In the genomic region with DNA sequence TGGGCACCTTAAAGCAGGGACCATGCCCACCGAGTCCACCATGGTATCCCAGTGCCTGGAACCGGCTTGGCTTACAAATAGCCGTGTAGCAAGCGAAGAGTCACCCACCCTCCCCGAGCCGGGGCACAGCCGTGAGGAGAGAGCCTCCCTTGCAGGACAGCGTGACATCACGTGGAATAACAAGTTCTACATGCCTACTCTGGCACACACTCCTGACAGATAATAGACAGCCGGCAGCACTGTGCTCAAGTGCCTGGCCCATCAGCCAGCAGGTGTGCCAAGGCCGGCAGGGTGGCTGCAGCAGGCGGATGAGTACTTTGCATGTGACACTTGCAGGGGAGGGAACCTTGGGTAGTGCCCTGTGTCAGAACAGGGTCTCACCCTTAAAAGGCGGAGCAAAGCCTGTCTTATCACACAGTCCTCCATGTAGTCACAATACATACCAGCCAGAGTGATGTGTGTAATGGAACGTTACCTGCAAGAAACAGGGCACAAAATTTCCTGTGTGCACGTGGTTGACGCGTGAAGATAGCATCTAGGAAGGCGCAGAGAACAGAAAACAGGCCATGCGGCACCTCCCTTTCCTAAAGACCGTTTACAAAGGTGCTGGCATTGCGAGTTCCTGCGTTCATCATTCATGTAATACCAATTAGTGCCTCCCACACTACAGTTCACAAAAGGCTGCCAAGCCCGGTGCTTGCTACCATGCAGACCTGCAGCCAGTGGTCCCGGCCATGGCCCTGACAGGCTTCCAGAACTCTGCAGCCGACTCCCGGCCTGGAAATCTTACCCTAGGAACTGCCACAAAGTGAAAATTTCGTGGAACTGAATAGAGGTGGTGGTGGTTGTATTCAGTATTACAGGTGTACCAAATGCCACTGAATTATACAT, we compare ENCODE assay signal across 12 cellular contexts. TPM values are rescaled to one million over a fixed set of nuclear protein-coding genes. Genes with fewer than 3 reads are reported as not detected.
DNase-seq lines count a peak whose midpoint lies in the region; ATAC-seq and TF ChIP-seq lines count a peak whose summit lies in the region.
"Had no signal": no experiment of that assay in that cellular context is flagged by ENCODE, and none has a peak within 500 bp of the region (broad histone marks: within the 10 kb centered on the region; RNA-seq: fewer than 3 reads in every experiment).

No MANE protein-coding gene starts in this region.

- CTCF ChIA-PET in CD4-positive, alpha-beta T cell (lab: Charles Lee): no interaction called here
- CTCF ChIA-PET in naive thymus-derived CD4-positive, alpha-beta T cell (lab: Charles Lee): no interaction called here

- peak overlapping the region; percentile 7 for H3K4me3 Mint-ChIP-seq in CD4-positive, alpha-beta T cell
- peak overlapping the region in 2 of 10 donors; percentile 25 to 45 for H3K4me3 Mint-ChIP-seq in naive thymus-derived CD4-positive, alpha-beta T cell
- no peak overlapping the region for H3K4me3 Mint-ChIP-seq in glutamatergic neuron (ENCODE audit: unreplicated experiment)
- H3K4me3 Mint-ChIP-seq: activated naive CD4-positive, alpha-beta T cell treated with anti-CD3 and anti-CD28 coated beads, Interleukin-2, amount 50 U/mL, for 24 hours; endodermal cell had no signal

- H3K27me3 Mint-ChIP-seq in CD4-positive, alpha-beta T cell: no peaks in the 10 kb centered on the region
- no peaks in the 10 kb centered on the region for H3K27me3 Mint-ChIP-seq in naive thymus-derived CD4-positive, alpha-beta T cell
- H3K27me3 Mint-ChIP-seq in glutamatergic neuron (ENCODE audit: unreplicated experiment): peaks cover 3% of the 10 kb centered on the region
- H3K27me3 Mint-ChIP-seq: activated naive CD4-positive, alpha-beta T cell treated with anti-CD3 and anti-CD28 coated beads, Interleukin-2, amount 50 U/mL, for 24 hours had no signal

- POLR2A ChIA-PET in CD4-positive, alpha-beta T cell (lab: Charles Lee): no interaction called here
- POLR2A ChIA-PET in naive thymus-derived CD4-positive, alpha-beta T cell (lab: Charles Lee): no interaction called here

- intact Hi-C loops in CD4-positive, alpha-beta T cell (cut with DNase I, micrococcal nuclease): no loop called here
- intact Hi-C loops in naive thymus-derived CD4-positive, alpha-beta T cell (cut with micrococcal nuclease): no loop called here

- H3K27me3 ChIP-seq in CD4-positive, alpha-beta T cell (ENCODE audit: control insufficient read depth, insufficient read depth, low read length): no peaks in the 10 kb centered on the region
- H3K27me3 ChIP-seq in naive thymus-derived CD4-positive, alpha-beta T cell (ENCODE audit: control insufficient read depth in 2 of 2, insufficient read depth in 2 of 2, low read length in 2 of 2): no peaks in the 10 kb centered on the region
- H3K27me3 ChIP-seq: BLaER1 treated with 17β-estradiol and CSF1 and Interleukin-3, amounts not matched to agents 10 nM and 100 nM had no signal

- no peaks in the 10 kb centered on the region for H3K9me3 Mint-ChIP-seq in CD4-positive, alpha-beta T cell
- H3K9me3 Mint-ChIP-seq in naive thymus-derived CD4-positive, alpha-beta T cell: no peaks in the 10 kb centered on the region
- H3K9me3 Mint-ChIP-seq in glutamatergic neuron (ENCODE audit: unreplicated experiment): no peaks in the 10 kb centered on the region
- H3K9me3 Mint-ChIP-seq: activated naive CD4-positive, alpha-beta T cell treated with anti-CD3 and anti-CD28 coated beads, Interleukin-2, amount 50 U/mL, for 24 hours; endodermal cell had no signal

- H3K27ac ChIP-seq in CD4-positive, alpha-beta T cell (ENCODE audit: low read depth, low read length): no peak overlapping the region
- H3K27ac ChIP-seq in naive thymus-derived CD4-positive, alpha-beta T cell (ENCODE audit: low read depth, low read length): no peak overlapping the region
- H3K27ac ChIP-seq: BLaER1 treated with 17β-estradiol and CSF1 and Interleukin-3, amounts not matched to agents 10 nM and 100 nM had no signal

- no peak for TF ChIP-seq CTCF in CD4-positive, alpha-beta T cell (IDR thresholded peaks at IDR 0.05)
- TF ChIP-seq CTCF in glutamatergic neuron (IDR thresholded peaks at IDR 0.05; ENCODE audit: partially characterized antibody, unreplicated experiment): no peak

- H3K4me1 Mint-ChIP-seq in CD4-positive, alpha-beta T cell (ENCODE audit: low read depth): peaks cover 41% of the 10 kb centered on the region
- H3K4me1 Mint-ChIP-seq in naive thymus-derived CD4-positive, alpha-beta T cell: peaks cover 16 to 44% (median 35%) of the 10 kb centered on the region in 7 donors
- peaks cover 16% of the 10 kb centered on the region for H3K4me1 Mint-ChIP-seq in glutamatergic neuron (ENCODE audit: low read depth, unreplicated experiment)

- peak; percentile 60 for ATAC-seq in CD4-positive, alpha-beta T cell (ENCODE audit: poor library complexity)
- peak; percentile 13 for ATAC-seq in naive thymus-derived CD4-positive, alpha-beta T cell
- no peak for ATAC-seq in HG02678 (IDR thresholded peaks at IDR 0.05; ENCODE audit: unreplicated experiment)

- peaks cover 0 to 50% (median 11%) of the 10 kb centered on the region in 3 experiments for H3K36me3 ChIP-seq in naive thymus-derived CD4-positive, alpha-beta T cell (ENCODE audit: control insufficient read depth in 2 of 3, insufficient read depth in 3 of 3, low read length in 3 of 3)

- H3K4me1 ChIP-seq in naive thymus-derived CD4-positive, alpha-beta T cell (ENCODE audit: control insufficient read depth in 2 of 2, insufficient read depth in 2 of 2, low read length in 2 of 2): no peaks in the 10 kb centered on the region

- H3K36me3 Mint-ChIP-seq in CD4-positive, alpha-beta T cell (ENCODE audit: low read depth): peaks cover 22% of the 10 kb centered on the region
- H3K36me3 Mint-ChIP-seq in naive thymus-derived CD4-positive, alpha-beta T cell: peaks cover 0 to 21% (median 3%) of the 10 kb centered on the region in 5 donors
- H3K36me3 Mint-ChIP-seq in glutamatergic neuron (ENCODE audit: unreplicated experiment): no peaks in the 10 kb centered on the region
- H3K36me3 Mint-ChIP-seq: activated naive CD4-positive, alpha-beta T cell treated with anti-CD3 and anti-CD28 coated beads, Interleukin-2, amount 50 U/mL, for 24 hours had no signal

- H3K4me3 ChIP-seq in naive thymus-derived CD4-positive, alpha-beta T cell (ENCODE audit: low read length): no peak overlapping the region
- H3K4me3 ChIP-seq: BLaER1 treated with 17β-estradiol and CSF1 and Interleukin-3, amounts not matched to agents 10 nM and 100 nM had no signal

- peak in 1 of 10 experiments; percentile 31 for DNase-seq in CD4-positive, alpha-beta T cell
- DNase-seq in NCI-H2029 (lab: John Stamatoyannopoulos, UW): peak; percentile 92
- DNase-seq in central memory CD4-positive, alpha-beta T cell: peak; percentile 31
- DNase-seq in naive thymus-derived CD4-positive, alpha-beta T cell: no peak
- DNase-seq in HK-2 (ENCODE audit: unreplicated experiment): no peak
- DNase-seq in glutamatergic neuron: no peak
- no peak for DNase-seq in GM03348 (ENCODE audit: low spot score)
- DNase-seq: activated CD4-positive, alpha-beta T cell treated with anti-CD3 and anti-CD28 coated beads for 1 hour; endodermal cell had no signal

- no peaks in the 10 kb centered on the region for H3K9me3 ChIP-seq in CD4-positive, alpha-beta T cell (ENCODE audit: control insufficient read depth, low read length)
- H3K9me3 ChIP-seq in naive thymus-derived CD4-positive, alpha-beta T cell (ENCODE audit: control insufficient read depth in 2 of 3, low read length in 3 of 3): no peaks in the 10 kb centered on the region
- H3K9me3 ChIP-seq: BLaER1 treated with 17β-estradiol and CSF1 and Interleukin-3, amounts not matched to agents 10 nM and 100 nM had no signal

- no peak overlapping the region for H3K27ac Mint-ChIP-seq in CD4-positive, alpha-beta T cell
- H3K27ac Mint-ChIP-seq in naive thymus-derived CD4-positive, alpha-beta T cell: peak overlapping the region in 2 of 9 donors; percentile 42 to 45
- H3K27ac Mint-ChIP-seq in glutamatergic neuron (ENCODE audit: unreplicated experiment): no peak overlapping the region
- H3K27ac Mint-ChIP-seq: activated naive CD4-positive, alpha-beta T cell treated with anti-CD3 and anti-CD28 coated beads, Interleukin-2, amount 50 U/mL, for 24 hours had no signal

RNA-seq across cellular contexts. Expression of a gene that starts 16.4 kb away (rescaled TPM):
- total RNA-seq in CD4-positive, alpha-beta T cell: 100 to 1,000 TPM; 211 to 219 TPM
- 100 to 1,000 TPM in 2 of 5 experiments, 10 to 100 TPM in 3; 36.5 to 225 (median 62.1) TPM for total RNA-seq in naive thymus-derived CD4-positive, alpha-beta T cell
- polyA plus RNA-seq in naive thymus-derived CD4-positive, alpha-beta T cell: 10 to 100 TPM; 32.3 to 45.6 TPM
- total RNA-seq in glutamatergic neuron (ENCODE audit: unreplicated experiment): 40.6 TPM

RNA-seq across cellular contexts. Expression of a gene that starts 58.8 kb away (rescaled TPM):
- total RNA-seq in CD4-positive, alpha-beta T cell: 10 to 100 TPM; 41.4 to 44.1 TPM
- total RNA-seq in naive thymus-derived CD4-positive, alpha-beta T cell: 10 to 100 TPM; 23.3 to 39.1 (median 32.2) TPM
- 10 to 100 TPM; 12.2 to 12.8 TPM for polyA plus RNA-seq in naive thymus-derived CD4-positive, alpha-beta T cell
- total RNA-seq in glutamatergic neuron (ENCODE audit: unreplicated experiment): 14.4 TPM

Comparison
In these comparisons a context has a peak if more than half of its experiments do, and no peak if none do; other contexts are left out.
1. DNase-seq: peak in NCI-H2029 (single experiment) and central memory CD4-positive, alpha-beta T cell (single experiment); none in naive thymus-derived CD4-positive, alpha-beta T cell (0 of 9), HK-2 (single experiment), glutamatergic neuron (single experiment) and GM03348 (single experiment).